In genomic region chr3:138862531-138862923, GRCh38 we compare ENCODE assay signal across 1 cellular context.
TF ChIP-seq lines count a peak whose summit lies in the region.

No MANE protein-coding gene starts in this region.

TF ChIP-seq in HepG2, 621 proteins besides CTCF, POLR2A, EP300 and RAD21 (continued from another document):
- no peak for TF ChIP-seq ZBTB25 (CRISPR knock-in tag; IDR thresholded peaks at IDR 0.05)
- no peak for TF ChIP-seq KLF12 (CRISPR knock-in tag; IDR thresholded peaks at IDR 0.05; ENCODE audit: borderline replicate concordance)
- peak; percentile 7; the same call in 1 of the 2 replicates for TF ChIP-seq ZNF605 (CRISPR knock-in tag; IDR thresholded peaks at IDR 0.05)
- no peak for TF ChIP-seq ZFYVE20 (CRISPR knock-in tag; IDR thresholded peaks at IDR 0.05; ENCODE audit: borderline replicate concordance, low read depth)
- TF ChIP-seq CEBPG (CRISPR knock-in tag; IDR thresholded peaks at IDR 0.05), result no peak
- 0 out of 2 replicates have a peak, but pooled peaks have one; percentile 4 for TF ChIP-seq ZBTB10 (CRISPR knock-in tag; IDR thresholded peaks at IDR 0.05; ENCODE audit: borderline replicate concordance)
- no peak for TF ChIP-seq SAFB2 (CRISPR knock-in tag; IDR thresholded peaks at IDR 0.05; ENCODE audit: borderline replicate concordance, low read depth)
- no peak for TF ChIP-seq SRSF9 (IDR thresholded peaks at IDR 0.05; ENCODE audit: borderline replicate concordance, insufficient read depth, low read depth, low read length, poor library complexity, severe bottlenecking)
- TF ChIP-seq ZSCAN22 (CRISPR knock-in tag; IDR thresholded peaks at IDR 0.05), result peak; percentile 53; the same call in 1 of the 2 replicates
- TF ChIP-seq IKZF4 (CRISPR knock-in tag; IDR thresholded peaks at IDR 0.05; ENCODE audit: borderline replicate concordance, low read depth, not compliant biosample characterization), result peak; percentile 5
- TF ChIP-seq SATB2 (CRISPR knock-in tag; IDR thresholded peaks at IDR 0.05), result no peak
- 0 out of 2 replicates have a peak, but pooled peaks have one; percentile 56 for TF ChIP-seq KLF9 (CRISPR knock-in tag; IDR thresholded peaks at IDR 0.05; ENCODE audit: low read depth)
- TF ChIP-seq NCOA1 (CRISPR knock-in tag; IDR thresholded peaks at IDR 0.05), result no peak
- TF ChIP-seq EHMT2 (IDR thresholded peaks at IDR 0.05; ENCODE audit: borderline replicate concordance, low read depth, low read length), result no peak
- TF ChIP-seq CBX1 (IDR thresholded peaks at IDR 0.05; ENCODE audit: low read depth), result no peak
- no peak for TF ChIP-seq SUZ12 (IDR thresholded peaks at IDR 0.05; ENCODE audit: low read depth, low read length)
- TF ChIP-seq ZNF101 (CRISPR knock-in tag; IDR thresholded peaks at IDR 0.05; ENCODE audit: borderline replicate concordance, low read depth), result 0 out of 2 replicates have a peak, but pooled peaks have one; percentile 14
- TF ChIP-seq ZNF362 (CRISPR knock-in tag; IDR thresholded peaks at IDR 0.05; ENCODE audit: borderline replicate concordance), result 0 out of 2 replicates have a peak, but pooled peaks have one; percentile 3
- 0 out of 2 replicates have a peak, but pooled peaks have one; percentile 2 for TF ChIP-seq NR2C2 (CRISPR knock-in tag; IDR thresholded peaks at IDR 0.05; ENCODE audit: borderline replicate concordance)
- TF ChIP-seq MTA1 (CRISPR knock-in tag; IDR thresholded peaks at IDR 0.05; ENCODE audit: borderline replicate concordance), result no peak
- no peak for TF ChIP-seq ZNF234 (CRISPR knock-in tag; conservative IDR thresholded peaks at IDR 0.05)
- no peak for TF ChIP-seq ZNF468 (CRISPR knock-in tag; IDR thresholded peaks at IDR 0.05)
- no peak for TF ChIP-seq RBAK (CRISPR knock-in tag; IDR thresholded peaks at IDR 0.05)
- no peak for TF ChIP-seq KAT8 (CRISPR knock-in tag; IDR thresholded peaks at IDR 0.05)
